ENCODE assay signal across 23 cellular contexts in the genomic region with DNA sequence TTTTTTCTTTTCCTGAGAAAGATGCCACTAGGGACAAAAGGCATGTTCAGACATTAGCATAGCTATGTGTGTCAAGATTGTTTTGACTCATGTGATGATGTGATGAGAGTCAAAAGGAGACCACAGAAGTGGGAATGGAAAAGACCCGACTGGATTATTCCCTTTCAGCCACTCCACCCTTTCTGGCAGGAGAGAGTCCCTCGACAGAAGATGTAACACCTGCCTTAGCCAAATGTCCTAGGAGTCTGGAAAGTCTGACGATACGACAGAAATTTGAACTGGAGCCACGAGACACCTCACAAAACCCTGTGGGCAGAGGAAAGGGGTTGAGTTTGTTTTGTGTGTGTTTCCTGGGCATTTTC.
A peak's percentile ranks its signal among the peaks of the same experiment; 100 is the strongest.
DNase-seq lines count a peak whose midpoint lies in the region; ATAC-seq, FAIRE-seq and TF ChIP-seq lines count a peak whose summit lies in the region.
"Had no signal": no experiment of that assay in that cellular context is flagged by ENCODE, and none has a peak within 500 bp of the region (broad histone marks: within the 10 kb centered on the region; RNA-seq: fewer than 3 reads in every experiment).

No MANE protein-coding gene starts in this region.

- CTCF ChIA-PET in PC-3 (lab: Charles Lee), result no interaction called here

- H3F3A ChIP-seq in PC-3 (ENCODE audit: low read length, unreplicated experiment) (peaks cover 4% of the 10 kb centered on the region), smooth muscle cell (ENCODE audit: low read depth) (peaks cover 10% of the 10 kb centered on the region)

- 51 to 74% methylated on average over 5 of the region's 5 CpGs for WGBS in lung, 2 donors
- WGBS in smooth muscle cell (ENCODE audit: low lambda C conversion rate), result 53% methylated on average over 5 of the region's 5 CpGs

- H3K9ac ChIP-seq in PC-3 (ENCODE audit: low read length) (0 out of 2 replicates have a peak overlapping the region, but pooled peaks have one; percentile 5), smooth muscle cell (ENCODE audit: low read depth) (peak overlapping the region; percentile 55)

- H3K4me2 ChIP-seq in PC-3 (ENCODE audit: low read length), result peak overlapping the region; percentile 66
- peak overlapping the region; percentile 61 for H3K4me2 ChIP-seq in smooth muscle cell

- BruUV-seq in PC-3 (replicated peaks; lab: Mats Ljungman, UMichigan), result no TSS peak

- H3K4me3 ChIP-seq in PC-3 (ENCODE audit: low read length), result no peak overlapping the region
- H3K4me3 ChIP-seq in lung, result no peak overlapping the region
- H3K4me3 ChIP-seq in smooth muscle cell, result no peak overlapping the region
- H3K4me3 ChIP-seq: coronary artery had no signal

- H3K9me3 ChIP-seq in PC-3 (ENCODE audit: low read length) (no peaks in the 10 kb centered on the region), lung (ENCODE audit: control insufficient read depth in 2 of 2, insufficient read depth in 1 of 2, low read length in 1 of 2) (no peaks in the 10 kb centered on the region), smooth muscle cell (replicated peaks; ENCODE audit: low read depth) (no peaks in the 10 kb centered on the region)

- H3K79me2 ChIP-seq in PC-3 (ENCODE audit: low read length) (no peaks in the 10 kb centered on the region), smooth muscle cell (ENCODE audit: low read depth) (no peaks in the 10 kb centered on the region)

- TF ChIP-seq CTCF in PC-3 (conservative IDR thresholded peaks at IDR 0.05; ENCODE audit: low read depth, low read length), result no peak
- no peak for TF ChIP-seq CTCF in lung (IDR thresholded peaks at IDR 0.05; ENCODE audit: control extremely low read depth, extremely low read depth)
- no peak for TF ChIP-seq CTCF in smooth muscle cell (IDR thresholded peaks at IDR 0.05; ENCODE audit: borderline replicate concordance, insufficient read depth, poor library complexity, severe bottlenecking)

- H3K36me3 ChIP-seq in PC-3 (ENCODE audit: low read depth, low read length) (no peaks in the 10 kb centered on the region), lung (ENCODE audit: control insufficient read depth in 2 of 2, insufficient read depth in 2 of 2, low read length in 2 of 2) (no peaks in the 10 kb centered on the region), smooth muscle cell (ENCODE audit: low read depth) (no peaks in the 10 kb centered on the region)

- H4K20me1 ChIP-seq in PC-3 (ENCODE audit: low read length) (no peaks in the 10 kb centered on the region), smooth muscle cell (ENCODE audit: low read depth) (no peaks in the 10 kb centered on the region)

- DNase-seq in PC-3 (no peak), epithelial cell of prostate (ENCODE audit: low read depth, low spot score) (no peak), lung (ENCODE audit: low spot score) (no peak), smooth muscle cell (lab: John Stamatoyannopoulos, UW; ENCODE audit: unreplicated experiment) (no peak), amniotic stem cell (lab: John Stamatoyannopoulos, UW) (no peak), frontal cortex (ENCODE audit: low spot score in 2 of 2) (no peak), NCI-H2227 (lab: John Stamatoyannopoulos, UW; ENCODE audit: unreplicated experiment) (no peak)
- DNase-seq: activated CD4-positive, alpha-beta T cell treated with anti-CD3 and anti-CD28 coated beads, Interleukin-2, amount 10 ng/mL, durations not matched to agents 7 days and 5 days; activated CD8-positive, alpha-beta memory T cell treated with anti-CD3 and anti-CD28 coated beads, Interleukin-2, amount 50 U/mL, for 4 hours; activated gamma-delta T cell treated with Interleukin-2 at 50 U/mL for 16 hours; aorta; CD4-positive, CD25-positive, alpha-beta regulatory T cell; H7; left cardiac atrium; NCI-H1105; NCI-H2081 treated with DMSO at 0.1 percent for 48 hours; NCI-H510A; SIG-M5; stimulated activated CD4-positive, alpha-beta T cell treated with anti-CD3 and anti-CD28 coated beads, Interleukin-4, amount 100 ng/mL, for 1 hour had no signal

- H2AFZ ChIP-seq in PC-3 (ENCODE audit: low read length), result no peak overlapping the region
- peak overlapping the region; percentile 6 for H2AFZ ChIP-seq in smooth muscle cell (ENCODE audit: low read depth)

- ATAC-seq in PC-3 (peak; percentile 25; the same call in 1 of the 2 replicates), lung (ENCODE audit: insufficient read depth, low FRiP score) (peak; percentile 39), HG03159 (IDR thresholded peaks at IDR 0.05; ENCODE audit: unreplicated experiment) (no peak)
- ATAC-seq: foreskin keratinocyte had no signal

- H3K9me2 ChIP-seq in PC-3 (replicated peaks; ENCODE audit: low read length), result no peaks in the 10 kb centered on the region

- intact Hi-C loops in PC-3 (cut with micrococcal nuclease), result no loop called here

- H3K27me3 ChIP-seq in PC-3 (ENCODE audit: low read length) (no peaks in the 10 kb centered on the region), lung (ENCODE audit: control insufficient read depth, insufficient read depth) (no peaks in the 10 kb centered on the region), smooth muscle cell (ENCODE audit: low read depth) (no peaks in the 10 kb centered on the region)
- H3K27me3 ChIP-seq: foreskin keratinocyte had no signal

- POLR2A ChIA-PET in PC-3 (lab: Charles Lee; ENCODE audit: unreplicated experiment), result no interaction called here

- H3K27ac ChIP-seq in PC-3 (ENCODE audit: low read length) (peak overlapping the region; percentile 80), epithelial cell of prostate (peak overlapping the region; percentile 55), lung (ENCODE audit: low read depth in 1 of 2, low read length in 1 of 2) (no peak overlapping the region), smooth muscle cell (ENCODE audit: low read depth) (peak overlapping the region; percentile 73)
- H3K27ac ChIP-seq: foreskin keratinocyte had no signal

- no peak for FAIRE-seq in frontal cortex (lab: Jason Lieb, UNC)
- FAIRE-seq: GM12892 had no signal

- peaks cover 23% of the 10 kb centered on the region for H3K4me1 ChIP-seq in PC-3 (ENCODE audit: insufficient read depth, low read length)
- peaks cover 0 to 1% of the 10 kb centered on the region in 2 donors for H3K4me1 ChIP-seq in lung (ENCODE audit: control insufficient read depth in 2 of 2, insufficient read depth in 2 of 2, low read length in 2 of 2)
- H3K4me1 ChIP-seq in smooth muscle cell (ENCODE audit: low read depth), result peaks cover 8% of the 10 kb centered on the region
- H3K4me1 ChIP-seq: foreskin keratinocyte had no signal

Comparison
In these comparisons a context has a peak if more than half of its experiments do, and no peak if none do; other contexts are left out.
1. H3K27ac ChIP-seq: peak in PC-3 (single experiment), epithelial cell of prostate (single experiment) and smooth muscle cell (single experiment); none in lung (0 of 2).